ENCODE assay signal across 8 cellular contexts in the genomic region with DNA sequence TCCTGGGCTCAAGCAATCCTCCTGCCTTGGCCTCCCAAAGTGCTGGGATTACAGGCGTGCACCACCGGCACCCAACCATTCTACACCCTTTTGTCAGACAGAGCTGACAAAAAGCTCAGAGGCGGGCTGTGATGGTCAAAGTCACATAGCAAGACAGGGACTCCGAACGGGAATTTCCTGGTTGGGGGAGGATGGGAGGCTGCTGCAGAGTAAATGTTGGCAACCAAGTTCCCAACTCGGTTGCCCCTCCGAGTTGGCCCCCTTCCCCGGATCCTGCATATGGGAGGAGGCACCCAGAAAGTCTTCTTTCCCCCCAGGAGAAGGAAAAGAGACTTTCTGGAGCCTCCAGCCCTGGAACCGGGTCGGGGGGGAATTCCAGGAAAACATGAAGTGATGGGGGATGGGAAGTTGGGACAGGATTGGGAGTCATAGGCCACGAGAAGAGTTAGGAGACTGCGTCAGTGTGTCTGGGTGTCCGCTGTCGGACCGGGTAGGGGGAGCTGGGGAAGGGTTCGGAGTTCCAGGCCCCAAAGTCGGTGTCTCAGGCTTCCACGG. TPM values are rescaled to one million over a fixed set of nuclear protein-coding genes. Genes with fewer than 3 reads are reported as not detected.
A peak's percentile ranks its signal among the peaks of the same experiment; 100 is the strongest.
DNase-seq lines count a peak whose midpoint lies in the region; ATAC-seq, FAIRE-seq and TF ChIP-seq lines count a peak whose summit lies in the region.

No MANE protein-coding gene starts in this region.

- H3K9me3 ChIP-seq in MG63 (no peaks in the 10 kb centered on the region), endocrine pancreas (ENCODE audit: control insufficient read depth, low read length) (no peaks in the 10 kb centered on the region)

- no peaks in the 10 kb centered on the region for H3K36me3 Mint-ChIP-seq in naive B cell

- H3K4me1 ChIP-seq in endocrine pancreas (ENCODE audit: control insufficient read depth, insufficient read depth, low read length) = no peaks in the 10 kb centered on the region

- H3K4me1 Mint-ChIP-seq in naive B cell = peaks cover 15 to 22% (median 15%) of the 10 kb centered on the region in 3 donors

- H3K9me3 Mint-ChIP-seq in naive B cell = no peaks in the 10 kb centered on the region

- H3K4me3 ChIP-seq in AG09309 (ENCODE audit: control insufficient read depth, low read depth, low read length) = peak overlapping the region; percentile 91
- peak overlapping the region; percentile 63 for H3K4me3 ChIP-seq in MG63
- H3K4me3 ChIP-seq in endocrine pancreas (ENCODE audit: control insufficient read depth, insufficient read depth, low read length) = peak overlapping the region; percentile 17

- H3K27me3 ChIP-seq in MG63 (no peaks in the 10 kb centered on the region), endocrine pancreas (ENCODE audit: control insufficient read depth, insufficient read depth, low read length) (no peaks in the 10 kb centered on the region)

- TF ChIP-seq POLR2A in GM12891 (IDR thresholded peaks at IDR 0.05; ENCODE audit: low read depth, low read length) = no peak

- FAIRE-seq in GM12891 (lab: Jason Lieb, UNC) = no peak

- peak overlapping the region in 5 of 6 donors; percentile 42 to 96 (median 74) for H3K27ac Mint-ChIP-seq in naive B cell

- DNase-seq in AG09309 (ENCODE audit: low read depth) (no peak), MG63 (peak; percentile 30), naive B cell (no peak), NCI-H2081 (lab: John Stamatoyannopoulos, UW) (no peak), GM12891 (ENCODE audit: insufficient read length, low spot score) (no peak)

- H3K9ac ChIP-seq in endocrine pancreas (ENCODE audit: control insufficient read depth, insufficient read depth, low read length) = peak overlapping the region; percentile 81

- H3K4me3 Mint-ChIP-seq in naive B cell = peak overlapping the region; percentile 89 to 98 (median 94)

- TF ChIP-seq CTCF in AG09309 (IDR thresholded peaks at IDR 0.05; ENCODE audit: control insufficient read depth, insufficient read depth, low read depth, low read length, missing control alignments) = no peak

- H3K27me3 Mint-ChIP-seq in naive B cell = peaks cover 0 to 5% (median 0%) of the 10 kb centered on the region in 3 donors

- ATAC-seq in naive B cell (ENCODE audit: low read depth in 2 of 2) (no peak), HG03159 (IDR thresholded peaks at IDR 0.05; ENCODE audit: unreplicated experiment) (no peak), GM18511 (IDR thresholded peaks at IDR 0.05; ENCODE audit: unreplicated experiment) (no peak)

- peaks cover 28% of the 10 kb centered on the region for H3K36me3 ChIP-seq in MG63
- H3K36me3 ChIP-seq in endocrine pancreas (ENCODE audit: control insufficient read depth, insufficient read depth, low read length) = no peaks in the 10 kb centered on the region

TF ChIP-seq in GM12891, 5 proteins besides CTCF, POLR2A, EP300 and RAD21:
- TF ChIP-seq POU2F2 (IDR thresholded peaks at IDR 0.05; ENCODE audit: low read depth, low read length) = no peak
- TF ChIP-seq POLR2AphosphoS5 (IDR thresholded peaks at IDR 0.05; ENCODE audit: low read depth, low read length) = no peak
- no peak for TF ChIP-seq PAX5 (IDR thresholded peaks at IDR 0.05; ENCODE audit: insufficient read depth, low read length, severe bottlenecking)
- no peak for TF ChIP-seq TAF1 (IDR thresholded peaks at IDR 0.05; ENCODE audit: low read depth, low read length)
- no peak for TF ChIP-seq SPI1 (IDR thresholded peaks at IDR 0.05; ENCODE audit: low read depth, low read length)

RNA-seq across cellular contexts. Expression of a gene that starts 0.6 kb away (rescaled TPM):
- 72.5 and 98.8 TPM in 2 replicates for total RNA-seq in MG63 (2014; rRNA removed; shearing (Covaris generic); ENCODE audit: low replicate concordance)
- 10 to 100 TPM; 31.1 to 54.8 (median 42.9) TPM for polyA plus RNA-seq in naive B cell (ENCODE audit: low read depth in 6 of 6)
- 8.5 TPM for polyA plus RNA-seq in GM12891 (2012; ENCODE audit: low read depth, missing spikeins)

RNA-seq across cellular contexts. Expression of a gene that starts 16.0 kb away (rescaled TPM):
- not detected in 2 replicates for total RNA-seq in MG63 (2014; rRNA removed; shearing (Covaris generic); ENCODE audit: low replicate concordance)
- polyA plus RNA-seq in naive B cell (ENCODE audit: low read depth in 6 of 6) = under 1 TPM in 1 of 6 donors, not detected in 5; 0.26 TPM
- 0.04 TPM for polyA plus RNA-seq in GM12891 (2012; ENCODE audit: low read depth, missing spikeins)

RNA-seq across cellular contexts. Expression of a gene that starts 25.6 kb away (rescaled TPM):
- 26.0 and 37.7 TPM in 2 replicates for total RNA-seq in MG63 (2014; rRNA removed; shearing (Covaris generic); ENCODE audit: low replicate concordance)
- 1 to 10 TPM in 1 of 6 donors, under 1 TPM in 2, not detected in 3; 0.27 to 1.0 (median 0.79) TPM for polyA plus RNA-seq in naive B cell (ENCODE audit: low read depth in 6 of 6)
- polyA plus RNA-seq in GM12891 (2012; ENCODE audit: low read depth, missing spikeins) = 5.0 TPM

RNA-seq across cellular contexts. Expression of a gene that starts 33.6 kb away (rescaled TPM):
- not detected in 2 replicates for total RNA-seq in MG63 (2014; rRNA removed; shearing (Covaris generic); ENCODE audit: low replicate concordance)
- polyA plus RNA-seq in naive B cell (ENCODE audit: low read depth in 6 of 6) = not detected
- not detected for polyA plus RNA-seq in GM12891 (2012; ENCODE audit: low read depth, missing spikeins)

RNA-seq across cellular contexts. Expression of a gene that starts 53.3 kb away (rescaled TPM):
- total RNA-seq in MG63 (2014; rRNA removed; shearing (Covaris generic); ENCODE audit: low replicate concordance) = 39.1 and 46.0 TPM in 2 replicates
- 10 to 100 TPM; 16.3 to 26.6 (median 20.9) TPM for polyA plus RNA-seq in naive B cell (ENCODE audit: low read depth in 6 of 6)
- 14.4 TPM for polyA plus RNA-seq in GM12891 (2012; ENCODE audit: low read depth, missing spikeins)

Comparison
In these comparisons a context has a peak if more than half of its experiments do, and no peak if none do; other contexts are left out.
1. H3K4me3 ChIP-seq: peak in every context shown above with its lines; median percentile 91 in AG09309; 63 in MG63; 17 in endocrine pancreas.